8 cellular contexts compared by ENCODE assay signal in the genomic region with DNA sequence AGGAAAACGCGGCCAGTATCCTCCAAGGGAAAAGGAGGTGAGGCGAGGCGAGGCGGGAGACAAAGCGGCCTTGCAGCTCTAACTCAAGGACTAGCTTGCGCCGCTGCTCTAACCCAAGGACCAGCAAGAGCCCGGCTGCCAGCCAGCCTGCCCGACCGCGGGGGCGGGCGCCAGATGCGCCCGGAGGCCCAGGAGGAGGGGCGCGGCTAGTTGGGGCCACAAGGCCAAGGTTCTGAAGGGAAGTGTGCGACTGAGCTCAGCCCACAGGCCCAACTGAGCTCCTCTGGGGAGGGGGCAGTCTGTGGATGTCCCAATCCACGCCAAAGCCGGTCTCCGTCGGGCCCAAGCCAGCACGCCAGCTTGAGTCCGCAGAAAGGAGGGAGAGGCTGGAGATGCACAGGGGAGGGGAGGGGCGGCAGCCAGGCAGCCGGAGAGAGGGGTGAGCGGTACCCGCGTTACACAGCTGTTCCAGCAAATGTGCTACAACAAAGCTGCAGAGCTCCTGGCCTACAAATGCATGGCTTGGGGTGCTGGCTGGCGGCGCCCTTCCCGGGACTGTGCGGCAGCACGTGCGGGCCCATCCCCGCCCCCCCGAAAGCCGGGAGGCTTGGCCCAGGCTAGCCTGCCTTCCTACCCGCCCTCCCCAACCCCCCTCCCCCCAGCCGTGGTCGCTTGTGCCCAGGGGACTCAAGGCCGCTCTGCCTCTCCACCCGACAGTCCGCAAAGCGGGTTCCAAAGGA. TPM values are rescaled to one million over a fixed set of nuclear protein-coding genes. Genes with fewer than 3 reads are reported as not detected.
A peak's percentile ranks its signal among the peaks of the same experiment; 100 is the strongest.
DNase-seq lines count a peak whose midpoint lies in the region; ATAC-seq and TF ChIP-seq lines count a peak whose summit lies in the region.

No MANE protein-coding gene starts in this region.

- peak in 6 of 10 experiments; percentile 1 to 33 (median 8) for DNase-seq in CD4-positive, alpha-beta T cell
- DNase-seq in HT1080 (ENCODE audit: low read depth) (peak; percentile 10), UCSD-AML1 (lab: John Stamatoyannopoulos, UW; ENCODE audit: unreplicated experiment) (peak; percentile 38), medulla oblongata (ENCODE audit: extremely low spot score) (peak; percentile 12), NCI-H1048 (lab: John Stamatoyannopoulos, UW) (no peak)
- DNase-seq in effector memory CD4-positive, alpha-beta T cell, result peak in 1 of 3 donors; percentile 3

- H3K4me1 ChIP-seq in effector memory CD4-positive, alpha-beta T cell (ENCODE audit: control insufficient read depth, insufficient read depth, low read length, poor library complexity, severe bottlenecking), result peaks cover 3% of the 10 kb centered on the region

- no peak overlapping the region for H3K27ac ChIP-seq in CD4-positive, alpha-beta T cell (ENCODE audit: low read depth, low read length)
- peak overlapping the region; percentile 82 for H3K27ac ChIP-seq in effector memory CD4-positive, alpha-beta T cell (ENCODE audit: insufficient read depth, low read length, poor library complexity, severe bottlenecking)

- H3K36me3 ChIP-seq in effector memory CD4-positive, alpha-beta T cell (ENCODE audit: control insufficient read depth, insufficient read depth, low read length), result no peaks in the 10 kb centered on the region

- H3K9me3 Mint-ChIP-seq in CD4-positive, alpha-beta T cell, result no peaks in the 10 kb centered on the region
- H3K9me3 Mint-ChIP-seq in stimulated activated naive CD8-positive, alpha-beta T cell treated with anti-CD3 and anti-CD28 coated beads, Interleukin-15, Interleukin-2, amounts not matched to agents 100 ng/mL and 50 ng/mL, for 24 hours, result no peaks in the 10 kb centered on the region

- H3K4me3 ChIP-seq in effector memory CD4-positive, alpha-beta T cell (ENCODE audit: insufficient read depth, low read depth, low read length, poor library complexity, severe bottlenecking), result peak overlapping the region; percentile 72

- H3K27me3 ChIP-seq in CD4-positive, alpha-beta T cell (ENCODE audit: control insufficient read depth, insufficient read depth, low read length), result no peaks in the 10 kb centered on the region
- H3K27me3 ChIP-seq in effector memory CD4-positive, alpha-beta T cell (replicated peaks; ENCODE audit: control insufficient read depth, insufficient read depth, low read length, poor library complexity, severe bottlenecking), result no peaks in the 10 kb centered on the region

- peak overlapping the region; percentile 99 for H3K4me3 Mint-ChIP-seq in CD4-positive, alpha-beta T cell
- H3K4me3 Mint-ChIP-seq in stimulated activated naive CD8-positive, alpha-beta T cell treated with anti-CD3 and anti-CD28 coated beads, Interleukin-15, Interleukin-2, amounts not matched to agents 100 ng/mL and 50 ng/mL, for 24 hours, result peak overlapping the region; percentile 77

- no peaks in the 10 kb centered on the region for H3K9me3 ChIP-seq in CD4-positive, alpha-beta T cell (ENCODE audit: control insufficient read depth, low read length)
- no peaks in the 10 kb centered on the region for H3K9me3 ChIP-seq in effector memory CD4-positive, alpha-beta T cell (ENCODE audit: control insufficient read depth, low read length)

- H3K4me1 Mint-ChIP-seq in CD4-positive, alpha-beta T cell (ENCODE audit: low read depth), result peaks cover 22% of the 10 kb centered on the region
- peaks cover 13% of the 10 kb centered on the region for H3K4me1 Mint-ChIP-seq in stimulated activated naive CD8-positive, alpha-beta T cell treated with anti-CD3 and anti-CD28 coated beads, Interleukin-15, Interleukin-2, amounts not matched to agents 100 ng/mL and 50 ng/mL, for 24 hours (ENCODE audit: low read depth)

- POLR2A ChIA-PET in CD4-positive, alpha-beta T cell (lab: Charles Lee), result interaction anchor here (1.6 to 3.0 kb wide), 2 partner anchors 191 to 450 kb away, joined by 8 to 14 read pairs; a partner anchor contains a TSS

- no peaks in the 10 kb centered on the region for H3K27me3 Mint-ChIP-seq in CD4-positive, alpha-beta T cell
- no peaks in the 10 kb centered on the region for H3K27me3 Mint-ChIP-seq in stimulated activated naive CD8-positive, alpha-beta T cell treated with anti-CD3 and anti-CD28 coated beads, Interleukin-15, Interleukin-2, amounts not matched to agents 100 ng/mL and 50 ng/mL, for 24 hours

- no peak for ATAC-seq in CD4-positive, alpha-beta T cell (ENCODE audit: poor library complexity)
- ATAC-seq in GM19397 (IDR thresholded peaks at IDR 0.05; ENCODE audit: unreplicated experiment), result peak; percentile 5

- H3K36me3 Mint-ChIP-seq in CD4-positive, alpha-beta T cell (ENCODE audit: low read depth), result peaks cover 5% of the 10 kb centered on the region
- H3K36me3 Mint-ChIP-seq in stimulated activated naive CD8-positive, alpha-beta T cell treated with anti-CD3 and anti-CD28 coated beads, Interleukin-15, Interleukin-2, amounts not matched to agents 100 ng/mL and 50 ng/mL, for 24 hours (ENCODE audit: low read depth), result no peaks in the 10 kb centered on the region

- CTCF ChIA-PET in CD4-positive, alpha-beta T cell (lab: Charles Lee), result no interaction called here

- no peak overlapping the region for H3K27ac Mint-ChIP-seq in CD4-positive, alpha-beta T cell
- H3K27ac Mint-ChIP-seq in stimulated activated naive CD8-positive, alpha-beta T cell treated with anti-CD3 and anti-CD28 coated beads, Interleukin-15, Interleukin-2, amounts not matched to agents 100 ng/mL and 50 ng/mL, for 24 hours, result no peak overlapping the region

- intact Hi-C loops in CD4-positive, alpha-beta T cell (cut with DNase I, micrococcal nuclease), result loop anchor here (1.0 to 10.0 kb wide), 6 partner anchors 190 to 1330 kb away; a partner anchor contains a TSS

- TF ChIP-seq CTCF in CD4-positive, alpha-beta T cell (IDR thresholded peaks at IDR 0.05), result no peak

RNA-seq across cellular contexts. Expression of a gene that starts 0.6 kb away (rescaled TPM):
- 1 to 10 TPM; 2.9 to 3.0 TPM for total RNA-seq in CD4-positive, alpha-beta T cell
- 2.4 and 4.0 TPM in 2 replicates for total RNA-seq in HT1080 (2014; rRNA removed; shearing (Covaris generic))
- 1.6 and 1.7 TPM in 2 replicates for polyA plus RNA-seq in HT1080 (2015; cell fraction: cytosol; rRNA removed)
- polyA plus RNA-seq in HT1080 (2015; cell fraction: nucleus; rRNA removed), result 3.4 and 3.7 TPM in 2 replicates

RNA-seq across cellular contexts. Expression of a gene that starts 25.5 kb away (rescaled TPM):
- total RNA-seq in CD4-positive, alpha-beta T cell, result not detected
- 0.35 TPM in 1 of 2 replicates, not detected in the other for total RNA-seq in HT1080 (2014; rRNA removed; shearing (Covaris generic))
- polyA plus RNA-seq in HT1080 (2015; cell fraction: cytosol; rRNA removed), result not detected in 2 replicates
- not detected in 2 replicates for polyA plus RNA-seq in HT1080 (2015; cell fraction: nucleus; rRNA removed)
